ENCODE assay signal across 1 cellular context in genomic region chr12:9928607-9929006, GRCh38.
TF ChIP-seq lines count a peak whose summit lies in the region.

No MANE protein-coding gene starts in this region.

TF ChIP-seq in GM12878, 131 proteins besides CTCF, POLR2A, EP300 and RAD21:
- TF ChIP-seq PKNOX1 (IDR thresholded peaks at IDR 0.05) (peak; percentile 35; the same call in 1 of the 2 replicates), NR2C1 (IDR thresholded peaks at IDR 0.05) (no peak), ZBTB4 (CRISPR knock-in tag; IDR thresholded peaks at IDR 0.05) (no peak)
